23 cellular contexts compared by ENCODE assay signal in the genomic region with DNA sequence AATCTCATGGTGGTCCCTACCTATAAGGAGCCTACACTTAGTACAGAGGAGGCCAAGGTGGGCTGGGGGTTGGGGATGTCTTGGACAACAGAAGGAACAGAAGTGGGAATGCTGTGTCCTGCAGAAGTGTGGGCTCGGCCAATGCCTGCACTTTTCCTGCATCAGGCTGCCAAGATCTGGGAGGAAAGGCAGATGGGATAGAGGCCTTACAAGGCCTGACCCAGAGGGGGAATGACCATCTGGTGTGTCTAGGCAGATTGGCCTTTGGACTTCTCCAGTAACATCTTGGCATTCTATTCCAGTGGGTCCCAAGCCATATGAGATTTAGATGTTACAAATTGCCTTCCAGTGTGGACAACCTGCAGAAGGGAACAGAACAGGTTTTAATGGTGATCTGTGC.
"Had no signal": no experiment of that assay in that cellular context is flagged by ENCODE, and none has a peak within 500 bp of the region (broad histone marks: within the 10 kb centered on the region; RNA-seq: fewer than 3 reads in every experiment).

No MANE protein-coding gene starts in this region.

- H3K4me1 ChIP-seq: lower lobe of right lung, psoas muscle, sigmoid colon, stomach, thyroid gland had no signal

- FAIRE-seq: endometrium, frontal cortex, keratinocyte had no signal

- H3K4me3 ChIP-seq: coronary artery, lower lobe of right lung, ovary, psoas muscle, sigmoid colon, stomach, thyroid gland had no signal

- H3K4me3 Mint-ChIP-seq: natural killer cell; stimulated activated effector memory CD8-positive, alpha-beta T cell treated with anti-CD3 and anti-CD28 coated beads, Interleukin-12 subunit alpha, Interleukin-12 subunit beta, amount 100 ng/mL, for 72 hours had no signal

- H3K36me3 ChIP-seq: lower lobe of right lung, ovary, sigmoid colon, stomach, thyroid gland had no signal

- H3K4me1 Mint-ChIP-seq: natural killer cell; stimulated activated effector memory CD8-positive, alpha-beta T cell treated with anti-CD3 and anti-CD28 coated beads, Interleukin-12 subunit alpha, Interleukin-12 subunit beta, amount 100 ng/mL, for 72 hours had no signal

- H3K9me3 Mint-ChIP-seq: natural killer cell; stimulated activated effector memory CD8-positive, alpha-beta T cell treated with anti-CD3 and anti-CD28 coated beads, Interleukin-12 subunit alpha, Interleukin-12 subunit beta, amount 100 ng/mL, for 72 hours had no signal

- H3K27me3 ChIP-seq: ovary, sigmoid colon, stomach, thyroid gland had no signal

- DNase-seq: dermis blood vessel endothelial cell; effector memory CD4-positive, alpha-beta T cell; head of caudate nucleus; left ventricle myocardium superior; lower lobe of right lung; natural killer cell; occipital lobe; ovary; posterior cingulate gyrus; psoas muscle; right cardiac atrium; sigmoid colon; stimulated activated CD4-positive, alpha-beta T cell treated with anti-CD3 and anti-CD28 coated beads, Interleukin-2, amount 100 ng/mL, for 24 hours; stimulated activated CD4-positive, alpha-beta T cell treated with anti-CD3 and anti-CD28 coated beads, Interleukin-4, amount 100 ng/mL, for 24 hours; stimulated activated naive CD4-positive, alpha-beta T cell treated with Interleukin-2 at 50 U/mL for 16 hours; stomach; thyroid gland; trophoblast cell had no signal

- H3K9me3 ChIP-seq: lower lobe of right lung, ovary, psoas muscle, sigmoid colon, thyroid gland had no signal

- H3K36me3 Mint-ChIP-seq: natural killer cell; stimulated activated effector memory CD8-positive, alpha-beta T cell treated with anti-CD3 and anti-CD28 coated beads, Interleukin-12 subunit alpha, Interleukin-12 subunit beta, amount 100 ng/mL, for 72 hours had no signal

- H3K27ac Mint-ChIP-seq: natural killer cell; stimulated activated effector memory CD8-positive, alpha-beta T cell treated with anti-CD3 and anti-CD28 coated beads, Interleukin-12 subunit alpha, Interleukin-12 subunit beta, amount 100 ng/mL, for 72 hours had no signal

- H3K27ac ChIP-seq: coronary artery, lower lobe of right lung, ovary, psoas muscle, sigmoid colon, stomach, thyroid gland had no signal
